Comparison of ENCODE assay signal across 12 cellular contexts in the genomic region with DNA sequence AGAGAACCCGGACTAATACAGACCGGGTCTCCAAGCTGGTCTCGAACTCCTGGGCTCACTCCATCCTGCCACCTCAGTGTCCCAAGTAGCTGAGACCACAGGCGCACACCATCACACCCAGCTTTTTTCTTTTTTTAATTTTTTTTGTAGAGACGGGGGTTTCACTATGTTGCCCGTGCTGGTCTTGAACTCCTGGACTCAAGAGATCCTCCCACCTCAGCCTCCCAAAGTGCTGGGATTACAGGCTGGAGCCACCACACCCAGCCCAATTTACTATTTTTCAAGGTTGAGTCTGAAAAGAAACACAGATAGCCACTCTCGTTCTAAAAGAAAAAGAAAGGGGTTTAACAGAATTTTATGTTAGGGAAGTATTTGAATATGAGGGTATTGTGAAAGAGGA. TPM values are rescaled to one million over a fixed set of nuclear protein-coding genes. Genes with fewer than 3 reads are reported as not detected.
DNase-seq lines count a peak whose midpoint lies in the region; ATAC-seq and TF ChIP-seq lines count a peak whose summit lies in the region.
"Had no signal": no experiment of that assay in that cellular context is flagged by ENCODE, and none has a peak within 500 bp of the region (broad histone marks: within the 10 kb centered on the region; RNA-seq: fewer than 3 reads in every experiment).

No MANE protein-coding gene starts in this region.

- ATAC-seq in naive B cell (ENCODE audit: low read depth in 2 of 2) (no peak), HG03432 (IDR thresholded peaks at IDR 0.05; ENCODE audit: unreplicated experiment) (no peak)

- H3K4me3 ChIP-seq in CD8-positive, alpha-beta memory T cell (ENCODE audit: low read length) = no peak overlapping the region
- no peak overlapping the region for H3K4me3 ChIP-seq in HL-60 (replicated peaks; ENCODE audit: insufficient read depth, low read length)
- no peak overlapping the region for H3K4me3 ChIP-seq in effector memory CD4-positive, alpha-beta T cell (ENCODE audit: insufficient read depth, low read depth, low read length, poor library complexity, severe bottlenecking)
- H3K4me3 ChIP-seq: right atrium auricular region had no signal

- peaks cover 0 to 11% (median 4%) of the 10 kb centered on the region in 3 donors for H3K36me3 Mint-ChIP-seq in CD8-positive, alpha-beta memory T cell
- peaks cover 48% of the 10 kb centered on the region for H3K36me3 Mint-ChIP-seq in activated T-helper 2 cell treated with anti-CD3 and anti-CD28 coated beads, Interferon-gamma antibody, Interleukin-2, Interleukin-4, amounts not matched to agents 10 μg/mL and 5 μg/mL and 100 μg/mL, durations not matched to agents 14 hours and 24 hours and 36 hours (ENCODE audit: low read depth)
- H3K36me3 Mint-ChIP-seq in naive B cell = peaks cover 0 to 4% of the 10 kb centered on the region in 2 donors

- POLR2A ChIA-PET in CD8-positive, alpha-beta memory T cell (lab: Charles Lee) = no interaction called here

- no peaks in the 10 kb centered on the region for H3K36me3 ChIP-seq in CD8-positive, alpha-beta memory T cell (ENCODE audit: insufficient read depth, low read length)
- H3K36me3 ChIP-seq in effector memory CD4-positive, alpha-beta T cell (ENCODE audit: control insufficient read depth, insufficient read depth, low read length) = no peaks in the 10 kb centered on the region
- H3K36me3 ChIP-seq: right atrium auricular region, tibial artery had no signal

- no peak overlapping the region for H3K27ac ChIP-seq in CD8-positive, alpha-beta memory T cell (ENCODE audit: low read depth, low read length)
- peak overlapping the region; percentile 91 for H3K27ac ChIP-seq in HL-60 (replicated peaks)
- H3K27ac ChIP-seq in effector memory CD4-positive, alpha-beta T cell (ENCODE audit: insufficient read depth, low read length, poor library complexity, severe bottlenecking) = no peak overlapping the region
- H3K27ac ChIP-seq: right atrium auricular region had no signal

- peaks cover 55 to 70% (median 67%) of the 10 kb centered on the region in 3 donors for H3K4me1 Mint-ChIP-seq in CD8-positive, alpha-beta memory T cell
- peaks cover 44% of the 10 kb centered on the region for H3K4me1 Mint-ChIP-seq in activated T-helper 2 cell treated with anti-CD3 and anti-CD28 coated beads, Interferon-gamma antibody, Interleukin-2, Interleukin-4, amounts not matched to agents 10 μg/mL and 5 μg/mL and 100 μg/mL, durations not matched to agents 14 hours and 24 hours and 36 hours (ENCODE audit: low read depth)
- peaks cover 29 to 50% (median 40%) of the 10 kb centered on the region in 3 donors for H3K4me1 Mint-ChIP-seq in naive B cell

- no peak for DNase-seq in CD8-positive, alpha-beta memory T cell
- DNase-seq in HL-60 (ENCODE audit: low read depth in 1 of 2, low spot score in 1 of 2) (no peak), naive B cell (no peak), NCI-H526 treated with DMSO at 0.1 percent for 48 hours (lab: John Stamatoyannopoulos, UW) (no peak), NCI-H1694 treated with DMSO at 0.1 percent for 48 hours (lab: John Stamatoyannopoulos, UW) (no peak)
- no peak for DNase-seq in activated T-helper 2 cell treated with anti-CD3 and anti-CD28 coated beads, Interferon-gamma antibody, Interleukin-2, Interleukin-4, amounts not matched to agents 10 μg/mL and 5 μg/mL and 100 μg/mL, durations not matched to agents 14 hours and 24 hours and 36 hours (ENCODE audit: low spot score)
- DNase-seq in effector memory CD4-positive, alpha-beta T cell = no peak
- DNase-seq: NCI-H146, NCI-H748 treated with DMSO at 0.1 percent for 48 hours, tibial artery had no signal

- no peaks in the 10 kb centered on the region for H3K9me3 ChIP-seq in CD8-positive, alpha-beta memory T cell (ENCODE audit: low read length)
- H3K9me3 ChIP-seq in effector memory CD4-positive, alpha-beta T cell (ENCODE audit: control insufficient read depth, low read length) = no peaks in the 10 kb centered on the region
- H3K9me3 ChIP-seq: right atrium auricular region, tibial artery had no signal

- no peaks in the 10 kb centered on the region for H3K27me3 Mint-ChIP-seq in CD8-positive, alpha-beta memory T cell
- H3K27me3 Mint-ChIP-seq in activated T-helper 2 cell treated with anti-CD3 and anti-CD28 coated beads, Interferon-gamma antibody, Interleukin-2, Interleukin-4, amounts not matched to agents 10 μg/mL and 5 μg/mL and 100 μg/mL, durations not matched to agents 14 hours and 24 hours and 36 hours (ENCODE audit: low read depth) = no peaks in the 10 kb centered on the region
- no peaks in the 10 kb centered on the region for H3K27me3 Mint-ChIP-seq in naive B cell

- no peaks in the 10 kb centered on the region for H3K27me3 ChIP-seq in CD8-positive, alpha-beta memory T cell (ENCODE audit: insufficient read depth, low read length, poor library complexity, severe bottlenecking)
- no peaks in the 10 kb centered on the region for H3K27me3 ChIP-seq in HL-60 (ENCODE audit: insufficient read depth, poor library complexity, severe bottlenecking)
- H3K27me3 ChIP-seq in effector memory CD4-positive, alpha-beta T cell (replicated peaks; ENCODE audit: control insufficient read depth, insufficient read depth, low read length, poor library complexity, severe bottlenecking) = no peaks in the 10 kb centered on the region
- H3K27me3 ChIP-seq: right atrium auricular region, tibial artery had no signal

- H3K4me3 Mint-ChIP-seq in CD8-positive, alpha-beta memory T cell = peak overlapping the region; percentile 38 to 73 (median 59)
- H3K4me3 Mint-ChIP-seq in activated T-helper 2 cell treated with anti-CD3 and anti-CD28 coated beads, Interferon-gamma antibody, Interleukin-2, Interleukin-4, amounts not matched to agents 10 μg/mL and 5 μg/mL and 100 μg/mL, durations not matched to agents 14 hours and 24 hours and 36 hours (ENCODE audit: low read depth) = peak overlapping the region; percentile 98
- H3K4me3 Mint-ChIP-seq in naive B cell = peak overlapping the region in 5 of 8 donors; percentile 5 to 73 (median 35)

- intact Hi-C loops in activated T-helper 2 cell treated with anti-CD3 and anti-CD28 coated beads, Interferon-gamma antibody, Interleukin-2, Interleukin-4, amounts not matched to agents 10 μg/mL and 5 μg/mL and 100 μg/mL, durations not matched to agents 14 hours and 24 hours and 36 hours (cut with micrococcal nuclease) = loop anchor here (5.0 to 10.0 kb wide), 2 partner anchors 141 to 379 kb away; a partner anchor contains a TSS

- CTCF ChIA-PET in CD8-positive, alpha-beta memory T cell (lab: Charles Lee) = interaction anchor here (0.9 kb wide), 1 partner anchor 14 kb away, joined by 3 read pairs; no protein-coding TSS in a partner anchor

- H3K9me3 Mint-ChIP-seq in CD8-positive, alpha-beta memory T cell = no peaks in the 10 kb centered on the region
- H3K9me3 Mint-ChIP-seq in activated T-helper 2 cell treated with anti-CD3 and anti-CD28 coated beads, Interferon-gamma antibody, Interleukin-2, Interleukin-4, amounts not matched to agents 10 μg/mL and 5 μg/mL and 100 μg/mL, durations not matched to agents 14 hours and 24 hours and 36 hours = no peaks in the 10 kb centered on the region
- H3K9me3 Mint-ChIP-seq in naive B cell = no peaks in the 10 kb centered on the region

- TF ChIP-seq CTCF in HL-60 (IDR thresholded peaks at IDR 0.05; ENCODE audit: insufficient read depth, low read length) = no peak

- peak overlapping the region in 4 of 8 donors; percentile 29 to 66 (median 38) for H3K27ac Mint-ChIP-seq in CD8-positive, alpha-beta memory T cell
- H3K27ac Mint-ChIP-seq in activated T-helper 2 cell treated with anti-CD3 and anti-CD28 coated beads, Interferon-gamma antibody, Interleukin-2, Interleukin-4, amounts not matched to agents 10 μg/mL and 5 μg/mL and 100 μg/mL, durations not matched to agents 14 hours and 24 hours and 36 hours = peak overlapping the region; percentile 68
- peak overlapping the region in 4 of 6 donors; percentile 39 to 81 (median 64) for H3K27ac Mint-ChIP-seq in naive B cell

- H3K4me1 ChIP-seq in CD8-positive, alpha-beta memory T cell (ENCODE audit: insufficient read depth, low read length) = peaks cover 49% of the 10 kb centered on the region
- peaks cover 5% of the 10 kb centered on the region for H3K4me1 ChIP-seq in effector memory CD4-positive, alpha-beta T cell (ENCODE audit: control insufficient read depth, insufficient read depth, low read length, poor library complexity, severe bottlenecking)

RNA-seq across cellular contexts. Expression of a gene that starts 1.8 kb away (rescaled TPM):
- 10 to 100 TPM; 87.6 to 96.6 TPM for total RNA-seq in CD8-positive, alpha-beta memory T cell
- 47.0 TPM for polyA plus RNA-seq in CD8-positive, alpha-beta memory T cell
- 219 and 226 TPM in 2 replicates for total RNA-seq in activated T-helper 2 cell treated with anti-CD3 and anti-CD28 coated beads, Interferon-gamma antibody, Interleukin-2, Interleukin-4, amounts not matched to agents 10 μg/mL and 5 μg/mL and 100 μg/mL, durations not matched to agents 14 hours and 24 hours and 36 hours
- polyA plus RNA-seq in naive B cell (ENCODE audit: low read depth in 6 of 6) = 10 to 100 TPM; 20.4 to 26.0 (median 23.2) TPM

RNA-seq across cellular contexts. Expression of a gene that starts 13.5 kb away (rescaled TPM):
- 100 to 1,000 TPM; 113 to 123 TPM for total RNA-seq in CD8-positive, alpha-beta memory T cell
- 54.3 TPM for polyA plus RNA-seq in CD8-positive, alpha-beta memory T cell
- total RNA-seq in activated T-helper 2 cell treated with anti-CD3 and anti-CD28 coated beads, Interferon-gamma antibody, Interleukin-2, Interleukin-4, amounts not matched to agents 10 μg/mL and 5 μg/mL and 100 μg/mL, durations not matched to agents 14 hours and 24 hours and 36 hours = 144 and 155 TPM in 2 replicates
- polyA plus RNA-seq in naive B cell (ENCODE audit: low read depth in 6 of 6) = 10 to 100 TPM; 46.9 to 76.5 (median 69.7) TPM

RNA-seq across cellular contexts. Expression of a gene that starts 36.4 kb away (rescaled TPM):
- 10 to 100 TPM; 20.9 to 21.2 TPM for total RNA-seq in CD8-positive, alpha-beta memory T cell
- 25.4 TPM for polyA plus RNA-seq in CD8-positive, alpha-beta memory T cell
- 16.3 and 16.5 TPM in 2 replicates for total RNA-seq in activated T-helper 2 cell treated with anti-CD3 and anti-CD28 coated beads, Interferon-gamma antibody, Interleukin-2, Interleukin-4, amounts not matched to agents 10 μg/mL and 5 μg/mL and 100 μg/mL, durations not matched to agents 14 hours and 24 hours and 36 hours
- 10 to 100 TPM; 14.9 to 20.4 (median 17.1) TPM for polyA plus RNA-seq in naive B cell (ENCODE audit: low read depth in 6 of 6)

Comparison
In these comparisons a context has a peak if more than half of its experiments do, and no peak if none do; other contexts are left out.
1. H3K4me3 Mint-ChIP-seq: peak in every context shown above with its lines; median percentile 98 in activated T-helper 2 cell treated with anti-CD3 and anti-CD28 coated beads, Interferon-gamma antibody, Interleukin-2, Interleukin-4, amounts not matched to agents 10 μg/mL and 5 μg/mL and 100 μg/mL, durations not matched to agents 14 hours and 24 hours and 36 hours; 59 in CD8-positive, alpha-beta memory T cell; 35 in naive B cell.